Comparison of ENCODE assay signal across 1 cellular context in genomic region chr19:38402967-38403674, GRCh38.
TF ChIP-seq lines count a peak whose summit lies in the region.

TSS of gene FAM98C (plus strand) at chr19:38403093. CDS start at chr19:38403154, 61 bp downstream.

TF ChIP-seq in HepG2, 621 proteins besides CTCF, POLR2A, EP300 and RAD21 (continued from another document and continues in another):
- no peak; the same call in 1 of the 2 replicates for TF ChIP-seq ZNF639 (CRISPR knock-in tag; conservative IDR thresholded peaks at IDR 0.05)
- peak; percentile 58; the same call in 1 of the 2 replicates for TF ChIP-seq FOXO1 (CRISPR knock-in tag; IDR thresholded peaks at IDR 0.05)
- peak; percentile 83 for TF ChIP-seq BHLHE40 (IDR thresholded peaks at IDR 0.05; ENCODE audit: low read length)
- no peak for TF ChIP-seq SIN3B (IDR thresholded peaks at IDR 0.05; ENCODE audit: low read length)
- peak; percentile 43; the same call in 1 of the 2 replicates for TF ChIP-seq TSC22D2 (CRISPR knock-in tag; IDR thresholded peaks at IDR 0.05; ENCODE audit: borderline replicate concordance)
- no peak for TF ChIP-seq NR1H2 (CRISPR knock-in tag; IDR thresholded peaks at IDR 0.05; ENCODE audit: borderline replicate concordance, low read depth)
- no peak for TF ChIP-seq ZNF562 (CRISPR knock-in tag; IDR thresholded peaks at IDR 0.05; ENCODE audit: borderline replicate concordance)
- TF ChIP-seq GABPB1 (CRISPR knock-in tag; IDR thresholded peaks at IDR 0.05) = peak; percentile 90
- TF ChIP-seq, protein P1, sequence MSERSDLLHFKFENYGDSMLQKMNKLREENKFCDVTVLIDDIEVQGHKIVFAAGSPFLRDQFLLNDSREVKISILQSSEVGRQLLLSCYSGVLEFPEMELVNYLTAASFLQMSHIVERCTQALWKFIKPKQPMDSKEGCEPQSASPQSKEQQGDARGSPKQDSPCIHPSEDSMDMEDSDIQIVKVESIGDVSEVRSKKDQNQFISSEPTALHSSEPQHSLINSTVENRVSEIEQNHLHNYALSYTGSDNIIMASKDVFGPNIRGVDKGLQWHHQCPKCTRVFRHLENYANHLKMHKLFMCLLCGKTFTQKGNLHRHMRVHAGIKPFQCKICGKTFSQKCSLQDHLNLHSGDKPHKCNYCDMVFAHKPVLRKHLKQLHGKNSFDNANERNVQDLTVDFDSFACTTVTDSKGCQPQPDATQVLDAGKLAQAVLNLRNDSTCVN (CRISPR knock-in tag; IDR thresholded peaks at IDR 0.05; ENCODE audit: borderline replicate concordance) = no peak
- TF ChIP-seq HMG20A (CRISPR knock-in tag; IDR thresholded peaks at IDR 0.05; ENCODE audit: borderline replicate concordance) = no peak
- TF ChIP-seq FOXK2 (IDR thresholded peaks at IDR 0.05) = no peak
- peak; percentile 63; the same call in 1 of the 2 replicates for TF ChIP-seq ZNF296 (CRISPR knock-in tag; conservative IDR thresholded peaks at IDR 0.05)
- TF ChIP-seq MLXIP (CRISPR knock-in tag; IDR thresholded peaks at IDR 0.05; ENCODE audit: borderline replicate concordance) = no peak
- peak; percentile 71 for TF ChIP-seq ZNF546 (CRISPR knock-in tag; conservative IDR thresholded peaks at IDR 0.05)
- peak; percentile 74 for TF ChIP-seq SPEN (CRISPR knock-in tag; IDR thresholded peaks at IDR 0.05; ENCODE audit: low read depth)
- TF ChIP-seq STAT5B (CRISPR knock-in tag; IDR thresholded peaks at IDR 0.05) = no peak
- TF ChIP-seq ZNF138 (CRISPR knock-in tag; IDR thresholded peaks at IDR 0.05; ENCODE audit: low read depth) = 0 out of 2 replicates have a peak, but pooled peaks have one; percentile 31
- TF ChIP-seq ZNF329 (CRISPR knock-in tag; IDR thresholded peaks at IDR 0.05; ENCODE audit: low read depth) = no peak
- TF ChIP-seq ZNF136 (CRISPR knock-in tag; IDR thresholded peaks at IDR 0.05; ENCODE audit: low read depth) = 0 out of 2 replicates have a peak, but pooled peaks have one; percentile 62
- no peak for TF ChIP-seq ZFP36 (IDR thresholded peaks at IDR 0.05; ENCODE audit: borderline replicate concordance, low read depth, low read length, partially characterized antibody)
- no peak for TF ChIP-seq ATM (IDR thresholded peaks at IDR 0.05; ENCODE audit: borderline replicate concordance)
- TF ChIP-seq YEATS4 (CRISPR knock-in tag; IDR thresholded peaks at IDR 0.05; ENCODE audit: borderline replicate concordance) = peak; percentile 87
- TF ChIP-seq, protein P2, sequence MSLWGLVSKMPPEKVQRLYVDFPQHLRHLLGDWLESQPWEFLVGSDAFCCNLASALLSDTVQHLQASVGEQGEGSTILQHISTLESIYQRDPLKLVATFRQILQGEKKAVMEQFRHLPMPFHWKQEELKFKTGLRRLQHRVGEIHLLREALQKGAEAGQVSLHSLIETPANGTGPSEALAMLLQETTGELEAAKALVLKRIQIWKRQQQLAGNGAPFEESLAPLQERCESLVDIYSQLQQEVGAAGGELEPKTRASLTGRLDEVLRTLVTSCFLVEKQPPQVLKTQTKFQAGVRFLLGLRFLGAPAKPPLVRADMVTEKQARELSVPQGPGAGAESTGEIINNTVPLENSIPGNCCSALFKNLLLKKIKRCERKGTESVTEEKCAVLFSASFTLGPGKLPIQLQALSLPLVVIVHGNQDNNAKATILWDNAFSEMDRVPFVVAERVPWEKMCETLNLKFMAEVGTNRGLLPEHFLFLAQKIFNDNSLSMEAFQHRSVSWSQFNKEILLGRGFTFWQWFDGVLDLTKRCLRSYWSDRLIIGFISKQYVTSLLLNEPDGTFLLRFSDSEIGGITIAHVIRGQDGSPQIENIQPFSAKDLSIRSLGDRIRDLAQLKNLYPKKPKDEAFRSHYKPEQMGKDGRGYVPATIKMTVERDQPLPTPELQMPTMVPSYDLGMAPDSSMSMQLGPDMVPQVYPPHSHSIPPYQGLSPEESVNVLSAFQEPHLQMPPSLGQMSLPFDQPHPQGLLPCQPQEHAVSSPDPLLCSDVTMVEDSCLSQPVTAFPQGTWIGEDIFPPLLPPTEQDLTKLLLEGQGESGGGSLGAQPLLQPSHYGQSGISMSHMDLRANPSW (CRISPR knock-in tag; IDR thresholded peaks at IDR 0.05; ENCODE audit: borderline replicate concordance) = peak; percentile 81; the same call in 1 of the 2 replicates
- TF ChIP-seq, protein P3, sequence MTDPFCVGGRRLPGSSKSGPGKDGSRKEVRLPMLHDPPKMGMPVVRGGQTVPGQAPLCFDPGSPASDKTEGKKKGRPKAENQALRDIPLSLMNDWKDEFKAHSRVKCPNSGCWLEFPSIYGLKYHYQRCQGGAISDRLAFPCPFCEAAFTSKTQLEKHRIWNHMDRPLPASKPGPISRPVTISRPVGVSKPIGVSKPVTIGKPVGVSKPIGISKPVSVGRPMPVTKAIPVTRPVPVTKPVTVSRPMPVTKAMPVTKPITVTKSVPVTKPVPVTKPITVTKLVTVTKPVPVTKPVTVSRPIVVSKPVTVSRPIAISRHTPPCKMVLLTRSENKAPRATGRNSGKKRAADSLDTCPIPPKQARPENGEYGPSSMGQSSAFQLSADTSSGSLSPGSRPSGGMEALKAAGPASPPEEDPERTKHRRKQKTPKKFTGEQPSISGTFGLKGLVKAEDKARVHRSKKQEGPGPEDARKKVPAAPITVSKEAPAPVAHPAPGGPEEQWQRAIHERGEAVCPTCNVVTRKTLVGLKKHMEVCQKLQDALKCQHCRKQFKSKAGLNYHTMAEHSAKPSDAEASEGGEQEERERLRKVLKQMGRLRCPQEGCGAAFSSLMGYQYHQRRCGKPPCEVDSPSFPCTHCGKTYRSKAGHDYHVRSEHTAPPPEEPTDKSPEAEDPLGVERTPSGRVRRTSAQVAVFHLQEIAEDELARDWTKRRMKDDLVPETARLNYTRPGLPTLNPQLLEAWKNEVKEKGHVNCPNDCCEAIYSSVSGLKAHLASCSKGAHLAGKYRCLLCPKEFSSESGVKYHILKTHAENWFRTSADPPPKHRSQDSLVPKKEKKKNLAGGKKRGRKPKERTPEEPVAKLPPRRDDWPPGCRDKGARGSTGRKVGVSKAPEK (CRISPR knock-in tag; IDR thresholded peaks at IDR 0.05; ENCODE audit: borderline replicate concordance) = no peak
- TF ChIP-seq PLRG1 (conservative IDR thresholded peaks at IDR 0.05) = no peak
- TF ChIP-seq SNRNP70 (IDR thresholded peaks at IDR 0.05; ENCODE audit: low read depth, low read length) = no peak
- TF ChIP-seq ZNF160 (CRISPR knock-in tag; IDR thresholded peaks at IDR 0.05) = peak; percentile 76
- no peak for TF ChIP-seq SOX13 (IDR thresholded peaks at IDR 0.05)
- TF ChIP-seq SOX13 (CRISPR knock-in tag; conservative IDR thresholded peaks at IDR 0.05 in 1 of 2, IDR thresholded peaks at IDR 0.05 in 1 of 2) = no peak; a peak in 1 of 4 replicates
- TF ChIP-seq PHF8 (CRISPR knock-in tag; IDR thresholded peaks at IDR 0.05) = peak; percentile 77
- no peak for TF ChIP-seq NR0B2 (CRISPR knock-in tag; IDR thresholded peaks at IDR 0.05)
- TF ChIP-seq, protein P4, sequence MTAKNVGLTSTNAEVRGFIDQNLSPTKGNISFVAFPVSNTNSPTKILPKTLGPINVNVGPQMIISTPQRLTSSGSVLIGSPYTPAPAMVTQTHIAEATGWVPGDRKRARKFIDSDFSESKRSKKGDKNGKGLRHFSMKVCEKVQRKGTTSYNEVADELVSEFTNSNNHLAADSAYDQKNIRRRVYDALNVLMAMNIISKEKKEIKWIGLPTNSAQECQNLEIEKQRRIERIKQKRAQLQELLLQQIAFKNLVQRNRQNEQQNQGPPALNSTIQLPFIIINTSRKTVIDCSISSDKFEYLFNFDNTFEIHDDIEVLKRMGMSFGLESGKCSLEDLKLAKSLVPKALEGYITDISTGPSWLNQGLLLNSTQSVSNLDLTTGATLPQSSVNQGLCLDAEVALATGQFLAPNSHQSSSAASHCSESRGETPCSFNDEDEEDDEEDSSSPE (CRISPR knock-in tag; IDR thresholded peaks at IDR 0.05) = peak; percentile 97
- no peak for TF ChIP-seq KDM1A (CRISPR knock-in tag; IDR thresholded peaks at IDR 0.05)
- peak; percentile 86 for TF ChIP-seq IKZF5 (CRISPR knock-in tag; IDR thresholded peaks at IDR 0.05)
- TF ChIP-seq EZH2 (conservative IDR thresholded peaks at IDR 0.05; ENCODE audit: low read depth, low read length) = no peak
- peak; percentile 31; the same call in 1 of the 2 replicates for TF ChIP-seq NCOA2 (CRISPR knock-in tag; IDR thresholded peaks at IDR 0.05)
- peak; percentile 60; the same call in 1 of the 2 replicates for TF ChIP-seq ZNF441 (CRISPR knock-in tag; IDR thresholded peaks at IDR 0.05; ENCODE audit: borderline replicate concordance)
- no peak for TF ChIP-seq MBD4 (IDR thresholded peaks at IDR 0.05; ENCODE audit: borderline replicate concordance, low read length)
- TF ChIP-seq SIX1 (CRISPR knock-in tag; IDR thresholded peaks at IDR 0.05; ENCODE audit: borderline replicate concordance) = 0 out of 2 replicates have a peak, but pooled peaks have one; percentile 19
- TF ChIP-seq, protein P5, sequence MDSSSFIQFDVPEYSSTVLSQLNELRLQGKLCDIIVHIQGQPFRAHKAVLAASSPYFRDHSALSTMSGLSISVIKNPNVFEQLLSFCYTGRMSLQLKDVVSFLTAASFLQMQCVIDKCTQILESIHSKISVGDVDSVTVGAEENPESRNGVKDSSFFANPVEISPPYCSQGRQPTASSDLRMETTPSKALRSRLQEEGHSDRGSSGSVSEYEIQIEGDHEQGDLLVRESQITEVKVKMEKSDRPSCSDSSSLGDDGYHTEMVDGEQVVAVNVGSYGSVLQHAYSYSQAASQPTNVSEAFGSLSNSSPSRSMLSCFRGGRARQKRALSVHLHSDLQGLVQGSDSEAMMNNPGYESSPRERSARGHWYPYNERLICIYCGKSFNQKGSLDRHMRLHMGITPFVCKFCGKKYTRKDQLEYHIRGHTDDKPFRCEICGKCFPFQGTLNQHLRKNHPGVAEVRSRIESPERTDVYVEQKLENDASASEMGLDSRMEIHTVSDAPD (CRISPR knock-in tag; IDR thresholded peaks at IDR 0.05) = no peak
- peak; percentile 94; the same call in 1 of the 2 replicates for TF ChIP-seq ZNF558 (CRISPR knock-in tag; IDR thresholded peaks at IDR 0.05; ENCODE audit: borderline replicate concordance)
- 0 out of 2 replicates have a peak, but pooled peaks have one; percentile 47 for TF ChIP-seq TOPORS (CRISPR knock-in tag; IDR thresholded peaks at IDR 0.05)
- TF ChIP-seq ZNF607 (CRISPR knock-in tag; IDR thresholded peaks at IDR 0.05; ENCODE audit: borderline replicate concordance) = peak; percentile 80
- TF ChIP-seq ZNF280B (CRISPR knock-in tag; IDR thresholded peaks at IDR 0.05; ENCODE audit: borderline replicate concordance) = no peak
- TF ChIP-seq ZNF501 (CRISPR knock-in tag; IDR thresholded peaks at IDR 0.05) = peak; percentile 90
- TF ChIP-seq SYNCRIP (IDR thresholded peaks at IDR 0.05; ENCODE audit: insufficient read depth, low read depth, low read length) = no peak
